Comparison of ENCODE assay signal across 1 cellular context in the genomic region with DNA sequence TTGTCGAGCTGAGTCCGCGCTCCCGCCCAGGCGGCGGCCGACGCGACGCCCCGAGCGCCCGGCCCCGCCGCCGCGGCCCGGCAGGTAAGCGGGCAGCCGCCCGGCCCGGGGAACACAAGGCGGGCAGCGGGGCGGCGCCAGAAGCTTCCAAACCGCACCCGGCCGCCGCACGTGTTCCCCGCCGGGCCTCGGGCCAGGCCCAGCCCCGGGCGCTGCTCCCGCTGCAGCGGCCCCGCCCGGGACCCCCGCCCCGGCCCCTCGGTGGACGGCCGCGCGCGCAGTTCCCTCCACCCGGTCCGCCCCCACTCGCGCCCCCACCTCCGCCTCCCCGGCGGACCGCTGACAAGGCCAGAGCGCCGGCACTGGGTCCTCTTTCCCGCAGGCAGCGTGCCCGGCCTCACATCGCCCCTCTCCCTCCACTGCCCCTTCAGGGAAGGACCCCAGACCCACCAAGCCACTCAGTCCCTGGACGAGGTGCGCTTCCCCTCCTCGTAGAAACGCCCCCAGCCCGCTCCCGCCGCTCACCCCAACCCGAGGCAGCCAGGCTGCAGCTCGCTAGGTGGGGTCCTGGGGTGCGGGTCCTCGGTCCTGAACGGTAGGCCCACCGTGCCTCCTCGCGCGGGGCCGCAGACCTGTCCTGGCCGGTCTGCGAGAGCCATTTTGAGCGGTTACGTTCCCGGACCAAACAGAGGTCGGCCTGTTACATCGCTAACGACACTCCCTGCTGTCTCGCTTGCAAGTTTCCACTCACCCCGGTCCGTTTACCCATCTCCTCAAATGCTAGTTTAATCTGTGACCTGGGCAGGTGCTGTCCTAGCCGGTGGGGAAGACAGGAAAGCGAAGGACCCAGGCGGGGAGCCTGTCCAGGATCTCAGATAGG.
A peak's percentile ranks its signal among the peaks of the same experiment; 100 is the strongest.
TF ChIP-seq lines count a peak whose summit lies in the region.

No MANE protein-coding gene starts in this region.

TF ChIP-seq in HepG2, 621 proteins besides CTCF, POLR2A, EP300 and RAD21 (continued from another document and continues in another):
- TF ChIP-seq, protein P1, sequence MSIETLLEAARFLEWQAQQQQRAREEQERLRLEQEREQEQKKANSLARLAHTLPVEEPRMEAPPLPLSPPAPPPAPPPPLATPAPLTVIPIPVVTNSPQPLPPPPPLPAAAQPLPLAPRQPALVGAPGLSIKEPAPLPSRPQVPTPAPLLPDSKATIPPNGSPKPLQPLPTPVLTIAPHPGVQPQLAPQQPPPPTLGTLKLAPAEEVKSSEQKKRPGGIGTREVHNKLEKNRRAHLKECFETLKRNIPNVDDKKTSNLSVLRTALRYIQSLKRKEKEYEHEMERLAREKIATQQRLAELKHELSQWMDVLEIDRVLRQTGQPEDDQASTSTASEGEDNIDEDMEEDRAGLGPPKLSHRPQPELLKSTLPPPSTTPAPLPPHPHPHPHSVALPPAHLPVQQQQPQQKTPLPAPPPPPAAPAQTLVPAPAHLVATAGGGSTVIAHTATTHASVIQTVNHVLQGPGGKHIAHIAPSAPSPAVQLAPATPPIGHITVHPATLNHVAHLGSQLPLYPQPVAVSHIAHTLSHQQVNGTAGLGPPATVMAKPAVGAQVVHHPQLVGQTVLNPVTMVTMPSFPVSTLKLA (IDR thresholded peaks at IDR 0.05): no peak
- no peak for TF ChIP-seq NRL (CRISPR knock-in tag; IDR thresholded peaks at IDR 0.05; ENCODE audit: borderline replicate concordance)
- TF ChIP-seq CENPX (CRISPR knock-in tag; IDR thresholded peaks at IDR 0.05): no peak
- no peak for TF ChIP-seq LCORL (IDR thresholded peaks at IDR 0.05)
- TF ChIP-seq LCORL (CRISPR knock-in tag; IDR thresholded peaks at IDR 0.05): 0 out of 2 replicates have a peak, but pooled peaks have one; percentile 25
- no peak for TF ChIP-seq TRIM24 (CRISPR knock-in tag; IDR thresholded peaks at IDR 0.05)
- TF ChIP-seq, protein P2, sequence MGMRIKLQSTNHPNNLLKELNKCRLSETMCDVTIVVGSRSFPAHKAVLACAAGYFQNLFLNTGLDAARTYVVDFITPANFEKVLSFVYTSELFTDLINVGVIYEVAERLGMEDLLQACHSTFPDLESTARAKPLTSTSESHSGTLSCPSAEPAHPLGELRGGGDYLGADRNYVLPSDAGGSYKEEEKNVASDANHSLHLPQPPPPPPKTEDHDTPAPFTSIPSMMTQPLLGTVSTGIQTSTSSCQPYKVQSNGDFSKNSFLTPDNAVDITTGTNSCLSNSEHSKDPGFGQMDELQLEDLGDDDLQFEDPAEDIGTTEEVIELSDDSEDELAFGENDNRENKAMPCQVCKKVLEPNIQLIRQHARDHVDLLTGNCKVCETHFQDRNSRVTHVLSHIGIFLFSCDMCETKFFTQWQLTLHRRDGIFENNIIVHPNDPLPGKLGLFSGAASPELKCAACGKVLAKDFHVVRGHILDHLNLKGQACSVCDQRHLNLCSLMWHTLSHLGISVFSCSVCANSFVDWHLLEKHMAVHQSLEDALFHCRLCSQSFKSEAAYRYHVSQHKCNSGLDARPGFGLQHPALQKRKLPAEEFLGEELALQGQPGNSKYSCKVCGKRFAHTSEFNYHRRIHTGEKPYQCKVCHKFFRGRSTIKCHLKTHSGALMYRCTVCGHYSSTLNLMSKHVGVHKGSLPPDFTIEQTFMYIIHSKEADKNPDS (CRISPR knock-in tag; IDR thresholded peaks at IDR 0.05): no peak
- TF ChIP-seq ELF3 (CRISPR knock-in tag; IDR thresholded peaks at IDR 0.05): no peak
- TF ChIP-seq, protein P3, sequence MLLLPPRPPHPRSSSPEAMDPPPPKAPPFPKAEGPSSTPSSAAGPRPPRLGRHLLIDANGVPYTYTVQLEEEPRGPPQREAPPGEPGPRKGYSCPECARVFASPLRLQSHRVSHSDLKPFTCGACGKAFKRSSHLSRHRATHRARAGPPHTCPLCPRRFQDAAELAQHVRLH (CRISPR knock-in tag; IDR thresholded peaks at IDR 0.05; ENCODE audit: borderline replicate concordance, low read depth): no peak
- no peak for TF ChIP-seq SALL2 (CRISPR knock-in tag; IDR thresholded peaks at IDR 0.05)
- TF ChIP-seq, protein P4, sequence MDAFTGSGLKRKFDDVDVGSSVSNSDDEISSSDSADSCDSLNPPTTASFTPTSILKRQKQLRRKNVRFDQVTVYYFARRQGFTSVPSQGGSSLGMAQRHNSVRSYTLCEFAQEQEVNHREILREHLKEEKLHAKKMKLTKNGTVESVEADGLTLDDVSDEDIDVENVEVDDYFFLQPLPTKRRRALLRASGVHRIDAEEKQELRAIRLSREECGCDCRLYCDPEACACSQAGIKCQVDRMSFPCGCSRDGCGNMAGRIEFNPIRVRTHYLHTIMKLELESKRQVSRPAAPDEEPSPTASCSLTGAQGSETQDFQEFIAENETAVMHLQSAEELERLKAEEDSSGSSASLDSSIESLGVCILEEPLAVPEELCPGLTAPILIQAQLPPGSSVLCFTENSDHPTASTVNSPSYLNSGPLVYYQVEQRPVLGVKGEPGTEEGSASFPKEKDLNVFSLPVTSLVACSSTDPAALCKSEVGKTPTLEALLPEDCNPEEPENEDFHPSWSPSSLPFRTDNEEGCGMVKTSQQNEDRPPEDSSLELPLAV (CRISPR knock-in tag; conservative IDR thresholded peaks at IDR 0.05; ENCODE audit: low read depth): no peak
- no peak for TF ChIP-seq MIXL1 (CRISPR knock-in tag; IDR thresholded peaks at IDR 0.05)
- TF ChIP-seq RNF2 (conservative IDR thresholded peaks at IDR 0.05; ENCODE audit: low read depth): no peak
- TF ChIP-seq ZNF24 (IDR thresholded peaks at IDR 0.05): no peak
- TF ChIP-seq, protein P5, sequence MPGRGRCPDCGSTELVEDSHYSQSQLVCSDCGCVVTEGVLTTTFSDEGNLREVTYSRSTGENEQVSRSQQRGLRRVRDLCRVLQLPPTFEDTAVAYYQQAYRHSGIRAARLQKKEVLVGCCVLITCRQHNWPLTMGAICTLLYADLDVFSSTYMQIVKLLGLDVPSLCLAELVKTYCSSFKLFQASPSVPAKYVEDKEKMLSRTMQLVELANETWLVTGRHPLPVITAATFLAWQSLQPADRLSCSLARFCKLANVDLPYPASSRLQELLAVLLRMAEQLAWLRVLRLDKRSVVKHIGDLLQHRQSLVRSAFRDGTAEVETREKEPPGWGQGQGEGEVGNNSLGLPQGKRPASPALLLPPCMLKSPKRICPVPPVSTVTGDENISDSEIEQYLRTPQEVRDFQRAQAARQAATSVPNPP (CRISPR knock-in tag; IDR thresholded peaks at IDR 0.05): no peak
- TF ChIP-seq, protein P6, sequence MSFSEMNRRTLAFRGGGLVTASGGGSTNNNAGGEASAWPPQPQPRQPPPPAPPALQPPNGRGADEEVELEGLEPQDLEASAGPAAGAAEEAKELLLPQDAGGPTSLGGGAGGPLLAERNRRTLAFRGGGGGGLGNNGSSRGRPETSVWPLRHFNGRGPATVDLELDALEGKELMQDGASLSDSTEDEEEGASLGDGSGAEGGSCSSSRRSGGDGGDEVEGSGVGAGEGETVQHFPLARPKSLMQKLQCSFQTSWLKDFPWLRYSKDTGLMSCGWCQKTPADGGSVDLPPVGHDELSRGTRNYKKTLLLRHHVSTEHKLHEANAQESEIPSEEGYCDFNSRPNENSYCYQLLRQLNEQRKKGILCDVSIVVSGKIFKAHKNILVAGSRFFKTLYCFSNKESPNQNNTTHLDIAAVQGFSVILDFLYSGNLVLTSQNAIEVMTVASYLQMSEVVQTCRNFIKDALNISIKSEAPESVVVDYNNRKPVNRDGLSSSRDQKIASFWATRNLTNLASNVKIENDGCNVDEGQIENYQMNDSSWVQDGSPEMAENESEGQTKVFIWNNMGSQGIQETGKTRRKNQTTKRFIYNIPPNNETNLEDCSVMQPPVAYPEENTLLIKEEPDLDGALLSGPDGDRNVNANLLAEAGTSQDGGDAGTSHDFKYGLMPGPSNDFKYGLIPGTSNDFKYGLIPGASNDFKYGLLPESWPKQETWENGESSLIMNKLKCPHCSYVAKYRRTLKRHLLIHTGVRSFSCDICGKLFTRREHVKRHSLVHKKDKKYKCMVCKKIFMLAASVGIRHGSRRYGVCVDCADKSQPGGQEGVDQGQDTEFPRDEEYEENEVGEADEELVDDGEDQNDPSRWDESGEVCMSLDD (CRISPR knock-in tag; IDR thresholded peaks at IDR 0.05; ENCODE audit: borderline replicate concordance): no peak
- TF ChIP-seq ZNF563 (CRISPR knock-in tag; IDR thresholded peaks at IDR 0.05): 0 out of 2 replicates have a peak, but pooled peaks have one; percentile 36
- no peak for TF ChIP-seq RFX3 (CRISPR knock-in tag; IDR thresholded peaks at IDR 0.05)
- TF ChIP-seq, protein P7, sequence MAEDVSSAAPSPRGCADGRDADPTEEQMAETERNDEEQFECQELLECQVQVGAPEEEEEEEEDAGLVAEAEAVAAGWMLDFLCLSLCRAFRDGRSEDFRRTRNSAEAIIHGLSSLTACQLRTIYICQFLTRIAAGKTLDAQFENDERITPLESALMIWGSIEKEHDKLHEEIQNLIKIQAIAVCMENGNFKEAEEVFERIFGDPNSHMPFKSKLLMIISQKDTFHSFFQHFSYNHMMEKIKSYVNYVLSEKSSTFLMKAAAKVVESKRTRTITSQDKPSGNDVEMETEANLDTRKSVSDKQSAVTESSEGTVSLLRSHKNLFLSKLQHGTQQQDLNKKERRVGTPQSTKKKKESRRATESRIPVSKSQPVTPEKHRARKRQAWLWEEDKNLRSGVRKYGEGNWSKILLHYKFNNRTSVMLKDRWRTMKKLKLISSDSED (CRISPR knock-in tag; IDR thresholded peaks at IDR 0.05): no peak
- no peak for TF ChIP-seq PPARG (CRISPR knock-in tag; conservative IDR thresholded peaks at IDR 0.05)
- TF ChIP-seq BRCA1 (CRISPR knock-in tag; IDR thresholded peaks at IDR 0.05): no peak
- no peak for TF ChIP-seq ZNF33A (CRISPR knock-in tag; IDR thresholded peaks at IDR 0.05; ENCODE audit: borderline replicate concordance)
- TF ChIP-seq WIZ (CRISPR knock-in tag; IDR thresholded peaks at IDR 0.05): no peak
- no peak for TF ChIP-seq ZNF777 (CRISPR knock-in tag; IDR thresholded peaks at IDR 0.05)
- TF ChIP-seq CHD4 (IDR thresholded peaks at IDR 0.05; ENCODE audit: borderline replicate concordance, low read length): no peak
- no peak for TF ChIP-seq SKI (IDR thresholded peaks at IDR 0.05; ENCODE audit: partially characterized antibody)
- TF ChIP-seq ATF1 (CRISPR knock-in tag; IDR thresholded peaks at IDR 0.05): no peak
- TF ChIP-seq TMF1 (CRISPR knock-in tag; IDR thresholded peaks at IDR 0.05; ENCODE audit: low read depth): no peak
- TF ChIP-seq, protein P8, sequence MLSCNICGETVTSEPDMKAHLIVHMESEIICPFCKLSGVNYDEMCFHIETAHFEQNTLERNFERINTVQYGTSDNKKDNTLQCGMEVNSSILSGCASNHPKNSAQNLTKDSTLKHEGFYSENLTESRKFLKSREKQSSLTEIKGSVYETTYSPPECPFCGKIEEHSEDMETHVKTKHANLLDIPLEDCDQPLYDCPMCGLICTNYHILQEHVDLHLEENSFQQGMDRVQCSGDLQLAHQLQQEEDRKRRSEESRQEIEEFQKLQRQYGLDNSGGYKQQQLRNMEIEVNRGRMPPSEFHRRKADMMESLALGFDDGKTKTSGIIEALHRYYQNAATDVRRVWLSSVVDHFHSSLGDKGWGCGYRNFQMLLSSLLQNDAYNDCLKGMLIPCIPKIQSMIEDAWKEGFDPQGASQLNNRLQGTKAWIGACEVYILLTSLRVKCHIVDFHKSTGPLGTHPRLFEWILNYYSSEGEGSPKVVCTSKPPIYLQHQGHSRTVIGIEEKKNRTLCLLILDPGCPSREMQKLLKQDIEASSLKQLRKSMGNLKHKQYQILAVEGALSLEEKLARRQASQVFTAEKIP (CRISPR knock-in tag; IDR thresholded peaks at IDR 0.05; ENCODE audit: borderline replicate concordance): no peak
- TF ChIP-seq, protein P9, sequence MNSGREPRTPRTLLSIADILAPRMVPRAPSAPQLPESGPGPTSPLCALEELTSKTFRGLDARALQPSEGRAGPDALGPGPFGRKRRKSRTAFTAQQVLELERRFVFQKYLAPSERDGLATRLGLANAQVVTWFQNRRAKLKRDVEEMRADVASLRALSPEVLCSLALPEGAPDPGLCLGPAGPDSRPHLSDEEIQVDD (CRISPR knock-in tag; IDR thresholded peaks at IDR 0.05; ENCODE audit: borderline replicate concordance): 0 out of 2 replicates have a peak, but pooled peaks have one; percentile 63
- no peak for TF ChIP-seq IKZF4 (CRISPR knock-in tag; IDR thresholded peaks at IDR 0.05; ENCODE audit: borderline replicate concordance, low read depth, not compliant biosample characterization)
- no peak for TF ChIP-seq RFX1 (IDR thresholded peaks at IDR 0.05)
- TF ChIP-seq ZNF337 (CRISPR knock-in tag; IDR thresholded peaks at IDR 0.05; ENCODE audit: borderline replicate concordance, low read depth): no peak; the same call in 1 of the 2 replicates
- no peak for TF ChIP-seq FOXK2 (IDR thresholded peaks at IDR 0.05)
- no peak for TF ChIP-seq ZNF547 (CRISPR knock-in tag; IDR thresholded peaks at IDR 0.05)
- TF ChIP-seq ZNF567 (CRISPR knock-in tag; IDR thresholded peaks at IDR 0.05; ENCODE audit: borderline replicate concordance): no peak
- TF ChIP-seq, protein P10, sequence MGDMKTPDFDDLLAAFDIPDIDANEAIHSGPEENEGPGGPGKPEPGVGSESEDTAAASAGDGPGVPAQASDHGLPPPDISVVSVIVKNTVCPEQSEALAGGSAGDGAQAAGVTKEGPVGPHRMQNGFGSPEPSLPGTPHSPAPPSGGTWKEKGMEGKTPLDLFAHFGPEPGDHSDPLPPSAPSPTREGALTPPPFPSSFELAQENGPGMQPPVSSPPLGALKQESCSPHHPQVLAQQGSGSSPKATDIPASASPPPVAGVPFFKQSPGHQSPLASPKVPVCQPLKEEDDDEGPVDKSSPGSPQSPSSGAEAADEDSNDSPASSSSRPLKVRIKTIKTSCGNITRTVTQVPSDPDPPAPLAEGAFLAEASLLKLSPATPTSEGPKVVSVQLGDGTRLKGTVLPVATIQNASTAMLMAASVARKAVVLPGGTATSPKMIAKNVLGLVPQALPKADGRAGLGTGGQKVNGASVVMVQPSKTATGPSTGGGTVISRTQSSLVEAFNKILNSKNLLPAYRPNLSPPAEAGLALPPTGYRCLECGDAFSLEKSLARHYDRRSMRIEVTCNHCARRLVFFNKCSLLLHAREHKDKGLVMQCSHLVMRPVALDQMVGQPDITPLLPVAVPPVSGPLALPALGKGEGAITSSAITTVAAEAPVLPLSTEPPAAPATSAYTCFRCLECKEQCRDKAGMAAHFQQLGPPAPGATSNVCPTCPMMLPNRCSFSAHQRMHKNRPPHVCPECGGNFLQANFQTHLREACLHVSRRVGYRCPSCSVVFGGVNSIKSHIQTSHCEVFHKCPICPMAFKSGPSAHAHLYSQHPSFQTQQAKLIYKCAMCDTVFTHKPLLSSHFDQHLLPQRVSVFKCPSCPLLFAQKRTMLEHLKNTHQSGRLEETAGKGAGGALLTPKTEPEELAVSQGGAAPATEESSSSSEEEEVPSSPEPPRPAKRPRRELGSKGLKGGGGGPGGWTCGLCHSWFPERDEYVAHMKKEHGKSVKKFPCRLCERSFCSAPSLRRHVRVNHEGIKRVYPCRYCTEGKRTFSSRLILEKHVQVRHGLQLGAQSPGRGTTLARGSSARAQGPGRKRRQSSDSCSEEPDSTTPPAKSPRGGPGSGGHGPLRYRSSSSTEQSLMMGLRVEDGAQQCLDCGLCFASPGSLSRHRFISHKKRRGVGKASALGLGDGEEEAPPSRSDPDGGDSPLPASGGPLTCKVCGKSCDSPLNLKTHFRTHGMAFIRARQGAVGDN (CRISPR knock-in tag; IDR thresholded peaks at IDR 0.05): peak; percentile 61
